Comparison of ENCODE assay signal across 10 cellular contexts in genomic region chr5:90022711-90023053, GRCh38.
DNase-seq lines count a peak whose midpoint lies in the region; ATAC-seq and TF ChIP-seq lines count a peak whose summit lies in the region.
"Had no signal": no experiment of that assay in that cellular context is flagged by ENCODE, and none has a peak within 500 bp of the region (broad histone marks: within the 10 kb centered on the region; RNA-seq: fewer than 3 reads in every experiment).

No MANE protein-coding gene starts in this region.

- peaks cover 5% of the 10 kb centered on the region for H3K9me3 Mint-ChIP-seq in activated T-cell treated with anti-CD3 and anti-CD28 coated beads, Interleukin-2, amount 50 U/mL, for 4 hours
- H3K9me3 Mint-ChIP-seq: activated T-cell treated with anti-CD3 and anti-CD28 coated beads, Interleukin-2, amount 50 U/mL, for 24 hours; neural crest cell had no signal

- peak; percentile 24 for DNase-seq in brain microvascular endothelial cell
- no peak for DNase-seq in thoracic aorta (ENCODE audit: low spot score)
- DNase-seq in hypothalamus (lab: John Stamatoyannopoulos, UW): no peak
- DNase-seq in activated T-cell treated with anti-CD3 and anti-CD28 coated beads, Interleukin-2, amount 50 U/mL, for 4 hours: no peak
- no peak for DNase-seq in NCI-H226
- DNase-seq: activated T-cell treated with anti-CD3 and anti-CD28 coated beads, Interleukin-2, amount 50 U/mL, for 24 hours; left ventricle myocardium inferior had no signal

- no peaks in the 10 kb centered on the region for H3K9me3 ChIP-seq in thoracic aorta

- H3K4me1 ChIP-seq in thoracic aorta (ENCODE audit: control insufficient read depth in 1 of 2, low read depth in 2 of 2): peaks cover 8 to 16% of the 10 kb centered on the region in 2 donors
- H3K4me1 ChIP-seq: left ventricle myocardium inferior had no signal

- H3K4me1 Mint-ChIP-seq in activated T-cell treated with anti-CD3 and anti-CD28 coated beads, Interleukin-2, amount 50 U/mL, for 4 hours (ENCODE audit: low read depth): no peaks in the 10 kb centered on the region

- H3K27me3 ChIP-seq in brain microvascular endothelial cell (replicated peaks) (no peaks in the 10 kb centered on the region), thoracic aorta (replicated peaks; ENCODE audit: insufficient read depth) (no peaks in the 10 kb centered on the region)

- H3K27ac ChIP-seq in brain microvascular endothelial cell (peak overlapping the region; percentile 97), thoracic aorta (peak overlapping the region; percentile 55 to 76)
- H3K27ac ChIP-seq: left ventricle myocardium inferior had no signal

- H3K36me3 Mint-ChIP-seq in activated T-cell treated with anti-CD3 and anti-CD28 coated beads, Interleukin-2, amount 50 U/mL, for 4 hours (ENCODE audit: insufficient read depth): no peaks in the 10 kb centered on the region

- no peak overlapping the region for H3K4me3 ChIP-seq in brain microvascular endothelial cell (ENCODE audit: low read depth, low read length)
- H3K4me3 ChIP-seq in thoracic aorta: no peak overlapping the region
- H3K4me3 ChIP-seq: left ventricle myocardium inferior had no signal

- no peak overlapping the region for H3K4me3 Mint-ChIP-seq in activated T-cell treated with anti-CD3 and anti-CD28 coated beads, Interleukin-2, amount 50 U/mL, for 4 hours
- H3K4me3 Mint-ChIP-seq: activated T-cell treated with anti-CD3 and anti-CD28 coated beads, Interleukin-2, amount 50 U/mL, for 24 hours; neural crest cell had no signal

- H3K27me3 Mint-ChIP-seq in activated T-cell treated with anti-CD3 and anti-CD28 coated beads, Interleukin-2, amount 50 U/mL, for 4 hours (ENCODE audit: low read depth): no peaks in the 10 kb centered on the region
- H3K27me3 Mint-ChIP-seq: activated T-cell treated with anti-CD3 and anti-CD28 coated beads, Interleukin-2, amount 50 U/mL, for 24 hours had no signal

- TF ChIP-seq CTCF in brain microvascular endothelial cell (IDR thresholded peaks at IDR 0.05; ENCODE audit: low read depth, low read length, missing control alignments): no peak
- no peak for TF ChIP-seq CTCF in thoracic aorta (IDR thresholded peaks at IDR 0.05)

- ATAC-seq in GM19395 (IDR thresholded peaks at IDR 0.05; ENCODE audit: unreplicated experiment): peak; percentile 38
- ATAC-seq in HG03135 (IDR thresholded peaks at IDR 0.05; ENCODE audit: unreplicated experiment): peak; percentile 51
- no peak for ATAC-seq in thoracic aorta (ENCODE audit: insufficient number of reproducible peaks, low FRiP score, low read depth)
- ATAC-seq in activated T-cell treated with anti-CD3 and anti-CD28 coated beads, Interleukin-2, amount 50 U/mL, for 4 hours: no peak

- in situ Hi-C loops in brain microvascular endothelial cell (cut with HindIII; ENCODE audit: low pct_ligation_motif_present, low sequenced_read_pairs): no loop called here

- no peaks in the 10 kb centered on the region for H3K36me3 ChIP-seq in brain microvascular endothelial cell (replicated peaks)
- no peaks in the 10 kb centered on the region for H3K36me3 ChIP-seq in thoracic aorta
- H3K36me3 ChIP-seq: left ventricle myocardium inferior had no signal

Comparison
In these comparisons a context has a peak if more than half of its experiments do, and no peak if none do; other contexts are left out.
1. ATAC-seq: peak in GM19395 (single experiment) and HG03135 (single experiment); none in thoracic aorta (single experiment) and activated T-cell treated with anti-CD3 and anti-CD28 coated beads, Interleukin-2, amount 50 U/mL, for 4 hours (0 of 2).